In the genomic region with DNA sequence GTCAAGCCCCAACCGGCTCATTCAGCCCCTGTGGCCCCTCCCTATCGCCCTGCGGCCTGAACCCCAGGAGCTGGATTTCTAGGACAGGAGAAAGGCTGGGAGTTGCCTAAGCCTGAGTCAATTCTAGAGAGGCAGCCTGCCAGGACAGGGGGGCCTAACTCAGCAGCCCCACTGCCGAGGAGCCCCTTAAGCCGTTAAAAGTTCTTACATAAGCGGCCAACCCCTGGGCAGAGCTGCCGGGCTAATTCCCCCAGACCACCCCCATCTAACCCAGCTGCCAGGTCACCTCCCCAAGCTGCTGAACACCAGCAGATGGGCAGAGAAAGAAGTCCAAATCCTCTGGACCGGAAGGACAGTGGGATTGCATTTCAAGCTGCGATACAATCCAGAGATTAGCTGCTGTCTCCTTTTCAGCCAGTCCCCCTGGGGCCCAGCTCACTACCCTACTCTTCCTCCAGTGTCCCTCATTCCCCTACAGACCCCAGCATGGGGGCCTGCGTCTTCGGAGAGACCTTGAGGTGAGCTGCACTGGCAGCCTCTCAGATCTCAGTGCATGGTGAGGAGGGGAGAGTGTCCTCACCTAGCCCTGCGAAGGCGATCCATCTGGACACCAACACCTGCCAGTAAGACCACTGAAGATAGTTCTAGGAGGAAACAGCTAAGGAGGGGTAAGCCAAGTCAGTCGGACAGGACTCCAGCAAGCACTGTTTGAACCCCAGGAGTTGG, we compare ENCODE assay signal across 8 cellular contexts. TPM values are rescaled to one million over a fixed set of nuclear protein-coding genes. Genes with fewer than 3 reads are reported as not detected.
DNase-seq lines count a peak whose midpoint lies in the region; ATAC-seq and TF ChIP-seq lines count a peak whose summit lies in the region.

No MANE protein-coding gene starts in this region.

- TF ChIP-seq CTCF in left lung (IDR thresholded peaks at IDR 0.05) (no peak), tibial artery (IDR thresholded peaks at IDR 0.05) (no peak)

- ATAC-seq in left lung, result no peak

- H3K27ac ChIP-seq in adipose tissue (ENCODE audit: low read depth, low read length) (peak overlapping the region; percentile 85), left lung (peak overlapping the region; percentile 95), tibial artery (peak overlapping the region; percentile 93 to 94)

- DNase-seq in AG08396 (ENCODE audit: low spot score) (peak; percentile 39), HCEC 1CT (peak; percentile 48), left lung (peak; percentile 55 to 78), tibial artery (peak; percentile 43 to 60), amygdala (lab: John Stamatoyannopoulos, UW) (no peak)
- DNase-seq in stimulated activated CD4-positive, alpha-beta T cell treated with anti-CD3 and anti-CD28 coated beads, Interleukin-1b, Interleukin-23, amount 100 ng/mL, for 48 hours, result no peak
- no peak for DNase-seq in central memory CD4-positive, alpha-beta T cell

- no peaks in the 10 kb centered on the region for H3K9me3 ChIP-seq in left lung
- no peaks in the 10 kb centered on the region for H3K9me3 ChIP-seq in tibial artery

- intact Hi-C loops in left lung (cut with DNase I) (no loop called here), tibial artery (cut with DNase I; ENCODE audit: low total_unique reads) (no loop called here)

- no peaks in the 10 kb centered on the region for H3K27me3 ChIP-seq in left lung
- H3K27me3 ChIP-seq in tibial artery, result no peaks in the 10 kb centered on the region

- 31 to 68% (median 33%) methylated on average over 14 of the region's 14 CpGs for WGBS in adipose tissue, 3 donors

- H3K4me1 ChIP-seq in left lung (peaks cover 29 to 61% of the 10 kb centered on the region in 2 donors), tibial artery (peaks cover 0 to 42% (median 41%) of the 10 kb centered on the region in 4 donors)

- H3K36me3 ChIP-seq in left lung (peaks cover 0 to 3% of the 10 kb centered on the region in 2 donors), tibial artery (no peaks in the 10 kb centered on the region)

- H3K4me3 ChIP-seq in left lung, result peak overlapping the region; percentile 69 to 76
- peak overlapping the region; percentile 62 to 87 for H3K4me3 ChIP-seq in tibial artery

RNA-seq across cellular contexts. Expression of gene IMPDH1, which starts 0.9 kb away (rescaled TPM):
- 100 to 1,000 TPM in 1 of 3 donors, 10 to 100 TPM in 2; 34.8 to 201 (median 81.2) TPM for polyA plus RNA-seq in adipose tissue
- 100 to 1,000 TPM in 1 of 2 donors, 10 to 100 TPM in 1; 60.6 to 106 TPM for total RNA-seq in left lung

RNA-seq across cellular contexts. Expression of gene HILPDA, which starts 46.8 kb away (rescaled TPM):
- polyA plus RNA-seq in adipose tissue, result 100 to 1,000 TPM in 1 of 3 donors, 10 to 100 TPM in 1, 1 to 10 TPM in 1; 9.0 to 136 (median 39.7) TPM
- 10 to 100 TPM; 10.2 to 12.2 TPM for total RNA-seq in left lung

RNA-seq across cellular contexts. Expression of gene PRRT4, which starts 47.4 kb away (rescaled TPM):
- polyA plus RNA-seq in adipose tissue, result 10 to 100 TPM in 1 of 3 donors, 1 to 10 TPM in 2; 4.4 to 57.4 (median 9.9) TPM
- under 1 TPM; 0.42 to 0.85 TPM for total RNA-seq in left lung

Comparison
In these comparisons a context has a peak if more than half of its experiments do, and no peak if none do; other contexts are left out.
1. DNase-seq: peak in AG08396 (single experiment), HCEC 1CT (single experiment), left lung (2 of 2) and tibial artery (2 of 2); none in stimulated activated CD4-positive, alpha-beta T cell treated with anti-CD3 and anti-CD28 coated beads, Interleukin-1b, Interleukin-23, amount 100 ng/mL, for 48 hours (single experiment), central memory CD4-positive, alpha-beta T cell (single experiment) and amygdala (0 of 56).
2. Peak in every context shown above with its lines, with median percentiles within 50 percentile points of each other: H3K27ac ChIP-seq.